27 cellular contexts compared by ENCODE assay signal in genomic region chr7:37118029-37118428, GRCh38.
DNase-seq lines count a peak whose midpoint lies in the region; ATAC-seq and TF ChIP-seq lines count a peak whose summit lies in the region.
"Had no signal": no experiment of that assay in that cellular context is flagged by ENCODE, and none has a peak within 500 bp of the region (broad histone marks: within the 10 kb centered on the region; RNA-seq: fewer than 3 reads in every experiment).

No MANE protein-coding gene starts in this region.

- no peak overlapping the region for H2BK120ac ChIP-seq in neuronal stem cell (ENCODE audit: low read depth, low read length)

- no peak overlapping the region for H3K23ac ChIP-seq in neuronal stem cell (ENCODE audit: low read depth, low read length, poor library complexity)

- H3K4me2 ChIP-seq in neuronal stem cell (ENCODE audit: insufficient read depth, low read length, poor library complexity, severe bottlenecking): no peak overlapping the region
- H3K4me2 ChIP-seq: smooth muscle cell had no signal

- intact Hi-C loops in dorsolateral prefrontal cortex (cut with DNase I): no loop called here

- no peak overlapping the region for H3K4ac ChIP-seq in neuronal stem cell (ENCODE audit: low read length)

- H3K27me3 ChIP-seq in dorsolateral prefrontal cortex: no peaks in the 10 kb centered on the region
- no peaks in the 10 kb centered on the region for H3K27me3 ChIP-seq in neuronal stem cell (ENCODE audit: control insufficient read depth in 3 of 3, insufficient read depth in 3 of 3, low read depth in 1 of 3, low read length in 3 of 3)
- H3K27me3 ChIP-seq: MG63, tibial nerve had no signal

- no peak for TF ChIP-seq CTCF in dorsolateral prefrontal cortex (IDR thresholded peaks at IDR 0.05 in 54 of 56, conservative IDR thresholded peaks at IDR 0.05 in 2 of 56; ENCODE audit: low read depth in 1 of 56, partially characterized antibody in 56 of 56)

- peaks cover 8 to 11% of the 10 kb centered on the region in 2 donors for H3K4me1 ChIP-seq in neuronal stem cell (ENCODE audit: control insufficient read depth in 2 of 2, insufficient read depth in 1 of 2, low read depth in 1 of 2, low read length in 2 of 2)

- peak overlapping the region in 3 of 59 donors; percentile 5 to 6 (median 5) for H3K4me3 ChIP-seq in dorsolateral prefrontal cortex
- H3K4me3 ChIP-seq in neuronal stem cell (ENCODE audit: low read length in 2 of 2): no peak overlapping the region
- H3K4me3 ChIP-seq: MG63, smooth muscle cell, tibial nerve had no signal

- H3K14ac ChIP-seq in neuronal stem cell (ENCODE audit: low read length): no peak overlapping the region

- no peaks in the 10 kb centered on the region for H3K36me3 ChIP-seq in neuronal stem cell (replicated peaks in 1 of 2; ENCODE audit: control insufficient read depth in 2 of 2, insufficient read depth in 2 of 2, low read length in 2 of 2)
- H3K36me3 ChIP-seq: MG63, tibial nerve had no signal

- peaks cover 0 to 9% of the 10 kb centered on the region in 2 donors for H3K9me3 ChIP-seq in neuronal stem cell (replicated peaks in 1 of 2; ENCODE audit: control insufficient read depth in 2 of 2, insufficient read depth in 1 of 2, low read depth in 1 of 2, low read length in 2 of 2)
- H3K9me3 ChIP-seq: MG63, tibial nerve had no signal

- no peak overlapping the region for H3K9ac ChIP-seq in neuronal stem cell (ENCODE audit: low read depth, low read length, poor library complexity)

- no peak overlapping the region for H2AFZ ChIP-seq in neuronal stem cell (ENCODE audit: low read length)

- peak overlapping the region; percentile 12 for H2BK15ac ChIP-seq in neuronal stem cell (ENCODE audit: low read length)

- no peak overlapping the region for H2BK5ac ChIP-seq in neuronal stem cell (ENCODE audit: low read length)

- peak in 2 of 3 experiments; percentile 39 to 84 for DNase-seq in NCI-H1417 (lab: John Stamatoyannopoulos, UW)
- no peak for DNase-seq in NCI-H1417 treated with DMSO at 0.1 percent for 48 hours (lab: John Stamatoyannopoulos, UW)
- peak; percentile 58 to 80 for DNase-seq in NCI-H2081 (lab: John Stamatoyannopoulos, UW)
- DNase-seq in dorsolateral prefrontal cortex: no peak
- DNase-seq in neuronal stem cell (ENCODE audit: low spot score): no peak
- DNase-seq in NCI-H2029 treated with DMSO at 0.1 percent for 48 hours (lab: John Stamatoyannopoulos, UW): no peak
- no peak for DNase-seq in dermis blood vessel endothelial cell
- DNase-seq: activated CD4-positive, alpha-beta T cell treated with anti-CD3 and anti-CD28 coated beads for 36 hours; activated CD8-positive, alpha-beta T cell treated with anti-CD3 and anti-CD28 coated beads, Interleukin-2, amount 10 ng/mL, durations not matched to agents 7 days and 5 days; activated effector memory CD4-positive, alpha-beta T cell treated with Interleukin-2 at 50 U/mL for 16 hours; activated T-cell treated with anti-CD3 and anti-CD28 coated beads for 4 hours; immature natural killer cell; KG1; left colon; MG63; naive B cell; NCI-H226; NCI-H774; stimulated activated CD4-positive, alpha-beta T cell treated with anti-CD3 and anti-CD28 coated beads, Interleukin-1b, Interleukin-23, amount 100 ng/mL, for 48 hours; stimulated activated CD8-positive, alpha-beta memory T cell treated with anti-CD3 and anti-CD28 coated beads, Interleukin-4, amount 100 ng/mL, for 48 hours; stimulated activated naive CD8-positive, alpha-beta T cell treated with anti-CD3 and anti-CD28 coated beads, Interleukin-15, amount 100 ng/mL, for 72 hours; T-helper 2 cell had no signal

- WGBS in neuronal stem cell (ENCODE audit: extremely low coverage in 2 of 2, insufficient read length in 2 of 2, insufficient replicate concordance in 1 of 2), 2 donors: no CpG with 5 or more reads among the region's 6 CpGs

- ATAC-seq in GM19395 (IDR thresholded peaks at IDR 0.05; ENCODE audit: unreplicated experiment): no peak
- ATAC-seq: activated CD4-positive, alpha-beta T cell treated with anti-CD3 and anti-CD28 coated beads for 36 hours; activated CD8-positive, alpha-beta T cell treated with anti-CD3 and anti-CD28 coated beads, Interleukin-2, amount 10 ng/mL, durations not matched to agents 7 days and 5 days; left colon; stimulated activated naive CD8-positive, alpha-beta T cell treated with anti-CD3 and anti-CD28 coated beads, Interleukin-15, amount 100 ng/mL, for 72 hours had no signal

- no peak overlapping the region for H4K91ac ChIP-seq in neuronal stem cell (ENCODE audit: low read depth, low read length, poor library complexity)

- H2AK5ac ChIP-seq in neuronal stem cell (ENCODE audit: low read depth, low read length): no peak overlapping the region

- no peak overlapping the region for H2BK12ac ChIP-seq in neuronal stem cell (ENCODE audit: low read length)

- no peak overlapping the region for H3K18ac ChIP-seq in neuronal stem cell (ENCODE audit: low read length)

- H3K79me1 ChIP-seq in neuronal stem cell (ENCODE audit: low read depth, low read length): no peaks in the 10 kb centered on the region

- peak overlapping the region; percentile 89 for H4K8ac ChIP-seq in neuronal stem cell (ENCODE audit: low read depth, low read length)

- H3K27ac ChIP-seq in dorsolateral prefrontal cortex (peak overlapping the region in 50 of 59 donors; percentile 1 to 82 (median 52)), neuronal stem cell (replicated peaks; ENCODE audit: low read length) (peak overlapping the region; percentile 37)
- H3K27ac ChIP-seq: 22Rv1, RWPE1 had no signal

Comparison
In these comparisons a context has a peak if more than half of its experiments do, and no peak if none do; other contexts are left out.
1. DNase-seq: peak in NCI-H1417 (2 of 3) and NCI-H2081 (2 of 2); none in NCI-H1417 treated with DMSO at 0.1 percent for 48 hours (single experiment), dorsolateral prefrontal cortex (0 of 10), neuronal stem cell (single experiment), NCI-H2029 treated with DMSO at 0.1 percent for 48 hours (single experiment) and dermis blood vessel endothelial cell (single experiment).